7 cellular contexts compared by ENCODE assay signal in genomic region chr10:58511765-58512469, GRCh38.
A peak's percentile ranks its signal among the peaks of the same experiment; 100 is the strongest.
DNase-seq lines count a peak whose midpoint lies in the region; ATAC-seq and TF ChIP-seq lines count a peak whose summit lies in the region.

No MANE protein-coding gene starts in this region.

- H3K36me3 ChIP-seq in HEK293 (ENCODE audit: control insufficient read depth in 2 of 2, insufficient read depth in 1 of 2, low read length in 2 of 2) (no peaks in the 10 kb centered on the region), adipocyte (ENCODE audit: control insufficient read depth, insufficient read depth, low read length, severe bottlenecking) (no peaks in the 10 kb centered on the region)

- H3K9me3 ChIP-seq in HEK293 (ENCODE audit: control insufficient read depth, insufficient read depth, low read depth, low read length) (no peaks in the 10 kb centered on the region), adipocyte (ENCODE audit: control insufficient read depth, low read length) (no peaks in the 10 kb centered on the region)

- TF ChIP-seq CTCF in HEK293 (tag by site-specific recombination; IDR thresholded peaks at IDR 0.05), result no peak

- H3K4me3 ChIP-seq in HEK293 (ENCODE audit: low read depth, low read length) (peak overlapping the region; percentile 90; the same call in 1 of the 2 replicates), adipocyte (ENCODE audit: low read length) (peak overlapping the region; percentile 91)

- no peak for ATAC-seq in stimulated activated effector memory CD8-positive, alpha-beta T cell treated with anti-CD3 and anti-CD28 coated beads, Interleukin-12 subunit alpha, Interleukin-12 subunit beta, amount 100 ng/mL, for 72 hours

- POLR2A ChIA-PET in HEK293 (lab: Yijun Ruan, JAX), result interaction anchor here (0.6 kb wide), 1 partner anchor 67 kb away, joined by 3 read pairs; no protein-coding TSS in a partner anchor

- DNase-seq in adipocyte (ENCODE audit: low read depth) (peak; percentile 53), iPS-NIHi7 (ENCODE audit: extremely low spot score) (peak; percentile 11), pons (ENCODE audit: low spot score) (no peak), amniotic stem cell (lab: John Stamatoyannopoulos, UW) (no peak)
- no peak for DNase-seq in stimulated activated effector memory CD8-positive, alpha-beta T cell treated with anti-CD3 and anti-CD28 coated beads, Interleukin-12 subunit alpha, Interleukin-12 subunit beta, amount 100 ng/mL, for 72 hours (ENCODE audit: low spot score in 2 of 2)
- no peak for DNase-seq in activated CD8-positive, alpha-beta memory T cell treated with anti-CD3 and anti-CD28 coated beads for 24 hours

- H3K36me3 Mint-ChIP-seq in stimulated activated effector memory CD8-positive, alpha-beta T cell treated with anti-CD3 and anti-CD28 coated beads, Interleukin-12 subunit alpha, Interleukin-12 subunit beta, amount 100 ng/mL, for 72 hours, result no peaks in the 10 kb centered on the region

- no peaks in the 10 kb centered on the region for H3K4me1 ChIP-seq in HEK293 (ENCODE audit: control insufficient read depth, insufficient read depth, low read length)
- peaks cover 23% of the 10 kb centered on the region for H3K4me1 ChIP-seq in adipocyte (ENCODE audit: control insufficient read depth, insufficient read depth, low read length)

- H3K27me3 ChIP-seq in adipocyte (replicated peaks; ENCODE audit: control insufficient read depth, insufficient read depth, low read length), result no peaks in the 10 kb centered on the region

- H3K4me3 Mint-ChIP-seq in stimulated activated effector memory CD8-positive, alpha-beta T cell treated with anti-CD3 and anti-CD28 coated beads, Interleukin-12 subunit alpha, Interleukin-12 subunit beta, amount 100 ng/mL, for 72 hours, result peak overlapping the region; percentile 56

- CTCF ChIA-PET in HEK293 (lab: Yijun Ruan, JAX), result interaction anchor here (0.7 to 1.4 kb wide), 3 partner anchors 13 to 98 kb away, joined by 3 read pairs; no protein-coding TSS in a partner anchor

- H3K9me3 Mint-ChIP-seq in stimulated activated effector memory CD8-positive, alpha-beta T cell treated with anti-CD3 and anti-CD28 coated beads, Interleukin-12 subunit alpha, Interleukin-12 subunit beta, amount 100 ng/mL, for 72 hours, result no peaks in the 10 kb centered on the region

- peaks cover 14% of the 10 kb centered on the region for H3K4me1 Mint-ChIP-seq in stimulated activated effector memory CD8-positive, alpha-beta T cell treated with anti-CD3 and anti-CD28 coated beads, Interleukin-12 subunit alpha, Interleukin-12 subunit beta, amount 100 ng/mL, for 72 hours

- peak overlapping the region; percentile 89 for H3K9ac ChIP-seq in adipocyte (ENCODE audit: low read length)

- H3K27ac ChIP-seq in HEK293 (ENCODE audit: extremely low read depth, low read depth, low read length), result no peak overlapping the region

- no peak overlapping the region for H3K27ac Mint-ChIP-seq in stimulated activated effector memory CD8-positive, alpha-beta T cell treated with anti-CD3 and anti-CD28 coated beads, Interleukin-12 subunit alpha, Interleukin-12 subunit beta, amount 100 ng/mL, for 72 hours

TF ChIP-seq in HEK293, 187 proteins besides CTCF, POLR2A, EP300 and RAD21:
- TF ChIP-seq ZFHX2 (tag by site-specific recombination; conservative IDR thresholded peaks at IDR 0.05) (0 out of 2 replicates have a peak, but pooled peaks have one; percentile 39), ZNF366 (tag by site-specific recombination; conservative IDR thresholded peaks at IDR 0.05) (0 out of 2 replicates have a peak, but pooled peaks have one; percentile 19), ZNF549 (tag by site-specific recombination; IDR thresholded peaks at IDR 0.05) (no peak), ZNF121 (tag by site-specific recombination; IDR thresholded peaks at IDR 0.05) (no peak), EGR2 (tag by site-specific recombination; IDR thresholded peaks at IDR 0.05; ENCODE audit: low read depth) (peak; percentile 22; the same call in 1 of the 2 replicates)

Comparison
In these comparisons a context has a peak if more than half of its experiments do, and no peak if none do; other contexts are left out.
1. DNase-seq: peak in adipocyte (single experiment) and iPS-NIHi7 (single experiment); none in stimulated activated effector memory CD8-positive, alpha-beta T cell treated with anti-CD3 and anti-CD28 coated beads, Interleukin-12 subunit alpha, Interleukin-12 subunit beta, amount 100 ng/mL, for 72 hours (0 of 2), pons (single experiment), activated CD8-positive, alpha-beta memory T cell treated with anti-CD3 and anti-CD28 coated beads for 24 hours (single experiment) and amniotic stem cell (single experiment).